ENCODE assay signal across 3 cellular contexts in genomic region chr7:74297516-74298233, GRCh38.
A peak's percentile ranks its signal among the peaks of the same experiment; 100 is the strongest.
TF ChIP-seq lines count a peak whose summit lies in the region.

No MANE protein-coding gene starts in this region.

TF ChIP-seq in GM23338, 12 proteins besides CTCF, POLR2A, EP300 and RAD21:
- TF ChIP-seq ZNF114 (CRISPR knock-in tag; IDR thresholded peaks at IDR 0.05) (no peak), STAT1 (IDR thresholded peaks at IDR 0.05; ENCODE audit: unreplicated experiment) (no peak), REST (IDR thresholded peaks at IDR 0.05; ENCODE audit: unreplicated experiment) (peak; percentile 54)

TF ChIP-seq in GM12878, 131 proteins besides CTCF, POLR2A, EP300 and RAD21:
- no peak for TF ChIP-seq TCF3 (IDR thresholded peaks at IDR 0.05; ENCODE audit: borderline replicate concordance, insufficient read depth, low read depth, low read length)
- peak; percentile 78 for TF ChIP-seq REST (IDR thresholded peaks at IDR 0.05; ENCODE audit: low read depth, low read length)
- no peak for TF ChIP-seq RFX5 (IDR thresholded peaks at IDR 0.05; ENCODE audit: low read depth, low read length)

TF ChIP-seq in HEK293T, 16 proteins besides CTCF, POLR2A, EP300 and RAD21:
- TF ChIP-seq TARDBP (IDR thresholded peaks at IDR 0.05) (no peak), HDGF (IDR thresholded peaks at IDR 0.05; ENCODE audit: borderline replicate concordance) (no peak), NFRKB (IDR thresholded peaks at IDR 0.05) (no peak), FOXM1 (IDR thresholded peaks at IDR 0.05; ENCODE audit: borderline replicate concordance) (no peak), SP1 (IDR thresholded peaks at IDR 0.05) (no peak), BHLHE40 (IDR thresholded peaks at IDR 0.05; ENCODE audit: borderline replicate concordance) (no peak), ELF4 (IDR thresholded peaks at IDR 0.05) (no peak), L3MBTL2 (conservative IDR thresholded peaks at IDR 0.05) (no peak), ARNT (IDR thresholded peaks at IDR 0.05) (no peak), CTBP1 (IDR thresholded peaks at IDR 0.05; ENCODE audit: borderline replicate concordance) (no peak), FOXA1 (IDR thresholded peaks at IDR 0.05) (no peak), FOXK2 (IDR thresholded peaks at IDR 0.05) (no peak), LEF1 (IDR thresholded peaks at IDR 0.05; ENCODE audit: borderline replicate concordance) (no peak), SUZ12 (IDR thresholded peaks at IDR 0.05) (no peak)
- TF ChIP-seq, protein P1, sequence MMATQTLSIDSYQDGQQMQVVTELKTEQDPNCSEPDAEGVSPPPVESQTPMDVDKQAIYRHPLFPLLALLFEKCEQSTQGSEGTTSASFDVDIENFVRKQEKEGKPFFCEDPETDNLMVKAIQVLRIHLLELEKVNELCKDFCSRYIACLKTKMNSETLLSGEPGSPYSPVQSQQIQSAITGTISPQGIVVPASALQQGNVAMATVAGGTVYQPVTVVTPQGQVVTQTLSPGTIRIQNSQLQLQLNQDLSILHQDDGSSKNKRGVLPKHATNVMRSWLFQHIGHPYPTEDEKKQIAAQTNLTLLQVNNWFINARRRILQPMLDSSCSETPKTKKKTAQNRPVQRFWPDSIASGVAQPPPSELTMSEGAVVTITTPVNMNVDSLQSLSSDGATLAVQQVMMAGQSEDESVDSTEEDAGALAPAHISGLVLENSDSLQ (IDR thresholded peaks at IDR 0.05), result no peak
TF ChIP-seq in HEK293T: peak in this region for 0.
